In genomic region chr11:130477646-130478203, GRCh38 we compare ENCODE assay signal across 14 cellular contexts. TPM values are rescaled to one million over a fixed set of nuclear protein-coding genes. Genes with fewer than 3 reads are reported as not detected.
DNase-seq lines count a peak whose midpoint lies in the region; TF ChIP-seq lines count a peak whose summit lies in the region.
"Had no signal": no experiment of that assay in that cellular context is flagged by ENCODE, and none has a peak within 500 bp of the region (broad histone marks: within the 10 kb centered on the region; RNA-seq: fewer than 3 reads in every experiment).

No MANE protein-coding gene starts in this region.

- H3K9me3 ChIP-seq in Peyer's patch (no peaks in the 10 kb centered on the region), transverse colon (no peaks in the 10 kb centered on the region)

- H3K4me3 ChIP-seq in Peyer's patch (no peak overlapping the region), coronary artery (peak overlapping the region; percentile 25), transverse colon (no peak overlapping the region)

- intact Hi-C loops in transverse colon (cut with DNase I; ENCODE audit: low total_unique reads), result loop anchor here (5.0 kb wide), 1 partner anchor 1150 kb away; no protein-coding TSS in a partner anchor

- peaks cover 0 to 21% (median 0%) of the 10 kb centered on the region in 4 donors for H3K4me1 ChIP-seq in Peyer's patch
- H3K4me1 ChIP-seq in transverse colon, result peaks cover 5 to 18% (median 17%) of the 10 kb centered on the region in 4 donors

- whole genome bisulfite sequencing in transverse colon (ENCODE audit: low coverage in 1 of 2), 2 donors, result 80 to 81% methylated on average over 2 to 5 of the region's 5 CpGs

- DNase-seq in Peyer's patch (no peak), coronary artery (ENCODE audit: low spot score) (no peak), myocyte (ENCODE audit: low read depth) (peak; percentile 12), transverse colon (no peak), NCI-H2171 (lab: John Stamatoyannopoulos, UW) (no peak), dedifferentiated amniotic fluid mesenchymal stem cell (ENCODE audit: extremely low spot score) (no peak)
- no peak for DNase-seq in stimulated activated naive CD4-positive, alpha-beta T cell (lab: John Stamatoyannopoulos, UW)
- no peak for DNase-seq in activated naive CD4-positive, alpha-beta T cell (lab: John Stamatoyannopoulos, UW)
- DNase-seq: activated CD4-positive, alpha-beta memory T cell treated with anti-CD3 and anti-CD28 coated beads, Interleukin-2, amount 10 ng/mL, durations not matched to agents 7 days and 5 days; activated naive CD4-positive, alpha-beta T cell treated with anti-CD3 and anti-CD28 coated beads, Interleukin-2, amount 50 U/mL, for 16 hours; DMS79; effector memory CD4-positive, alpha-beta T cell; NCI-H1417 treated with DMSO at 0.1 percent for 48 hours; NCI-H748 treated with DMSO at 0.1 percent for 48 hours had no signal

- H3K36me3 ChIP-seq in Peyer's patch, result peaks cover 0 to 11% (median 0%) of the 10 kb centered on the region in 3 donors
- H3K36me3 ChIP-seq in transverse colon, result no peaks in the 10 kb centered on the region

- H3K27me3 ChIP-seq in Peyer's patch, result no peaks in the 10 kb centered on the region
- H3K27me3 ChIP-seq in transverse colon, result no peaks in the 10 kb centered on the region

- no peak for TF ChIP-seq EP300 in transverse colon (IDR thresholded peaks at IDR 0.05; ENCODE audit: low read depth)

- TF ChIP-seq POLR2A in Peyer's patch (IDR thresholded peaks at IDR 0.05), result no peak
- no peak for TF ChIP-seq POLR2A in transverse colon (IDR thresholded peaks at IDR 0.05)

- in situ Hi-C loops in transverse colon (cut with MboI; ENCODE audit: low pct_ligation_motif_present in 1 of 4, low pct_unique_long_range_greater_than_20kb in 1 of 4, low sequenced_read_pairs in 3 of 4), result no loop called here

- TF ChIP-seq CTCF in Peyer's patch (IDR thresholded peaks at IDR 0.05), result no peak
- TF ChIP-seq CTCF in coronary artery (IDR thresholded peaks at IDR 0.05), result no peak
- no peak for TF ChIP-seq CTCF in transverse colon (IDR thresholded peaks at IDR 0.05)

- H3K27ac ChIP-seq in Peyer's patch (peak overlapping the region; percentile 43 to 69 (median 57)), coronary artery (peak overlapping the region; percentile 64 to 90), transverse colon (peak overlapping the region; percentile 45 to 64 (median 57))

RNA-seq across cellular contexts. Expression of gene ADAMTS15, which starts 29.3 kb away (rescaled TPM):
- total RNA-seq in Peyer's patch (1 to 10 TPM in 3 of 4 donors, under 1 TPM in 1; 0.53 to 5.8 (median 2.6) TPM), myocyte (1.8 and 5.0 TPM in 2 replicates), transverse colon (1 to 10 TPM; 1.6 to 8.2 (median 2.4) TPM)
- 1.9 TPM for polyA plus RNA-seq in myocyte (2012)
- total RNA-seq: activated CD4-positive, alpha-beta memory T cell treated with anti-CD3 and anti-CD28 coated beads, Interleukin-2, amount 10 ng/mL, durations not matched to agents 7 days and 5 days had no signal

RNA-seq across cellular contexts. Expression of gene ADAMTS8, which starts 49.3 kb away (rescaled TPM):
- 1 to 10 TPM in 1 of 4 donors, under 1 TPM in 1, not detected in 2; 0.85 to 1.7 TPM for total RNA-seq in Peyer's patch
- total RNA-seq in myocyte, result 0.13 and 0.16 TPM in 2 replicates
- polyA plus RNA-seq in myocyte (2012), result 0.57 TPM
- under 1 TPM in 3 of 4 donors, not detected in 1; 0.27 to 1.00 (median 0.95) TPM for total RNA-seq in transverse colon
- total RNA-seq: activated CD4-positive, alpha-beta memory T cell treated with anti-CD3 and anti-CD28 coated beads, Interleukin-2, amount 10 ng/mL, durations not matched to agents 7 days and 5 days had no signal
